Comparison of ENCODE assay signal across 11 cellular contexts in the genomic region with DNA sequence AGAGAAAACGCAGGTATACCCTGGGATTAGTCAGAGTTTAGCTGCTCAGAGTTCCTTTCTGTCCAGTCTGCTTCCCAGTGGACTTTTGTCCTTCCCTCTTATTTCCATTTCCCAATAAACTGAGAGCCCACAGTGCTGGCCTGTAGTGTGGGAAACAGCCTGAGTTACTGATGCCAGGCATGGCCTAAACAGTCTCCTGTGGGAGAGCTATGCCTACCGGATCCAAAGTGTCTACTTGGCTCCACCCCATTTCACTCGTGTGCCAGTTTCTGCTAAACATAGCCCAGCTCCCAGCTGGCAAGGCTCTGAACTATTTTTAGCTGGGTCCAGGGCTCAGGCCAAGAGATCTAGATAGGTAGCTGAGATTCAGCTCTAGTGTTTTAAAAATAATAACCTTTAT. TPM values are rescaled to one million over a fixed set of nuclear protein-coding genes. Genes with fewer than 3 reads are reported as not detected.
A peak's percentile ranks its signal among the peaks of the same experiment; 100 is the strongest.
DNase-seq lines count a peak whose midpoint lies in the region; ATAC-seq and TF ChIP-seq lines count a peak whose summit lies in the region.
"Had no signal": no experiment of that assay in that cellular context is flagged by ENCODE, and none has a peak within 500 bp of the region (broad histone marks: within the 10 kb centered on the region; RNA-seq: fewer than 3 reads in every experiment).

No MANE protein-coding gene starts in this region.

- peak; percentile 93 for DNase-seq in DMS 273 (lab: John Stamatoyannopoulos, UW; ENCODE audit: unreplicated experiment)
- peak; percentile 69 for DNase-seq in SK-MEL-5 (ENCODE audit: low read depth, low spot score)
- DNase-seq in glomerular visceral epithelial cell (ENCODE audit: extremely low spot score), result peak; percentile 39
- peak in 7 of 10 donors; percentile 19 to 86 (median 36) for DNase-seq in posterior cingulate gyrus
- no peak for DNase-seq in foreskin keratinocyte
- no peak for DNase-seq in NCI-H146 treated with DMSO at 0.1 percent for 48 hours (lab: John Stamatoyannopoulos, UW; ENCODE audit: unreplicated experiment)
- DNase-seq in glutamatergic neuron, result no peak
- DNase-seq: OCI-M1 had no signal

- no peak overlapping the region for H3K27ac Mint-ChIP-seq in glutamatergic neuron (ENCODE audit: unreplicated experiment)

- H3K27me3 Mint-ChIP-seq in glutamatergic neuron (ENCODE audit: unreplicated experiment), result peaks cover 3% of the 10 kb centered on the region

- H3K4me1 ChIP-seq in foreskin keratinocyte, result no peaks in the 10 kb centered on the region

- H3K27me3 ChIP-seq in foreskin keratinocyte, result no peaks in the 10 kb centered on the region
- H3K27me3 ChIP-seq: tibial nerve had no signal

- TF ChIP-seq CTCF in foreskin keratinocyte (conservative IDR thresholded peaks at IDR 0.05), result no peak
- no peak for TF ChIP-seq CTCF in glutamatergic neuron (IDR thresholded peaks at IDR 0.05; ENCODE audit: partially characterized antibody, unreplicated experiment)

- H3K27ac ChIP-seq in foreskin keratinocyte, result no peak overlapping the region
- H3K27ac ChIP-seq: HL-60, tibial nerve had no signal

- peaks cover 9% of the 10 kb centered on the region for H3K36me3 Mint-ChIP-seq in glutamatergic neuron (ENCODE audit: unreplicated experiment)

- H3K9me3 Mint-ChIP-seq in glutamatergic neuron (ENCODE audit: unreplicated experiment), result peaks cover 5% of the 10 kb centered on the region

- in situ Hi-C loops in SK-MEL-5 (cut with HindIII; ENCODE audit: low pct_unique_long_range_greater_than_20kb, low sequenced_read_pairs), result no loop called here

- intact Hi-C loops in posterior cingulate gyrus (cut with DNase I), result no loop called here

- no peak overlapping the region for H3K4me3 Mint-ChIP-seq in glutamatergic neuron (ENCODE audit: unreplicated experiment)

- H3K4me1 Mint-ChIP-seq in glutamatergic neuron (ENCODE audit: low read depth, unreplicated experiment), result no peaks in the 10 kb centered on the region

- ATAC-seq in foreskin keratinocyte (no peak), HG03565 (IDR thresholded peaks at IDR 0.05; ENCODE audit: unreplicated experiment) (no peak)

RNA-seq across cellular contexts. Expression of a gene that starts 15.6 kb away (rescaled TPM):
- 224 and 226 TPM in 2 replicates for total RNA-seq in SK-MEL-5 (2014; rRNA removed; shearing (Covaris generic))
- 79.8 and 109 TPM in 2 replicates for polyA plus RNA-seq in SK-MEL-5 (2015; cell fraction: cytosol; rRNA removed)
- polyA plus RNA-seq in SK-MEL-5 (2015; cell fraction: nucleus; rRNA removed), result 47.0 and 73.9 TPM in 2 replicates
- total RNA-seq in foreskin keratinocyte, result 145 and 162 TPM in 2 replicates
- polyA plus RNA-seq in foreskin keratinocyte, result 54.0 and 65.6 TPM in 2 replicates
- 144 TPM for total RNA-seq in glutamatergic neuron (ENCODE audit: unreplicated experiment)

Comparison
In these comparisons a context has a peak if more than half of its experiments do, and no peak if none do; other contexts are left out.
1. DNase-seq: peak in DMS 273 (single experiment), SK-MEL-5 (single experiment), glomerular visceral epithelial cell (single experiment) and posterior cingulate gyrus (7 of 10); none in foreskin keratinocyte (0 of 2), NCI-H146 treated with DMSO at 0.1 percent for 48 hours (single experiment) and glutamatergic neuron (single experiment).